In the genomic region with DNA sequence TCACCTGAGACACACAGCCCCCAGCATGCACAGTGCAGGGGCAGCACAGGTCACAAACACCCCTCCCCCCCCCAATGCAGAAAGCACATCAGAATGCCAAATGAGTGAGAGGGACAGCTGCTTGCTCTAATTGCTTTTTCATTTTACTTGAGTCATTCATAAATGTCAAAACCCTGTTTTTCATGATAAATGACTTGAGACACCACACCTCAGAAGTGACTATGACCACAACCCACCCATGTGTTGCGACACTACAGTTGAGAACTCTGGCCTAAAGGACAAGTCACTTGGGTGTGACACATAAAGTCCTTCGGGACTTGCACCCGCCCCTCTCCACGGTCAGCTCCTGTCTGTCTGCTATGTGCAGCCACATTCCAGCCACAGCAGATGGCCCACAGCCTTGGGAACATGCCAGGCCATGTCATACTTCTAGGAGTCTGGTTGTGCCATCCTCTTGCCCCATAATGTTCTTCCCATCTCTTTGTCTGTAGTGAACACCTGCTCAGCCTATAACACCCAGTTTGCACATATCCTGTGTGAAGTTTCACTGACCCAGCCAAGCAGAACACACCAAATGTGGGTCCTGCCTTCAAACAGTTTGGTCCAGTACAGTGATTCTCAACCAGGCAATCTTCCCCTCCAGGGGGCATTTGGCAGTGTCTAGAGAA, we compare ENCODE assay signal across 1 cellular context.
TF ChIP-seq lines count a peak whose summit lies in the region.

No MANE protein-coding gene starts in this region.

TF ChIP-seq in K562, 482 proteins besides CTCF, POLR2A, EP300 and RAD21 (continued from another document and continues in another):
- TF ChIP-seq, protein P1, sequence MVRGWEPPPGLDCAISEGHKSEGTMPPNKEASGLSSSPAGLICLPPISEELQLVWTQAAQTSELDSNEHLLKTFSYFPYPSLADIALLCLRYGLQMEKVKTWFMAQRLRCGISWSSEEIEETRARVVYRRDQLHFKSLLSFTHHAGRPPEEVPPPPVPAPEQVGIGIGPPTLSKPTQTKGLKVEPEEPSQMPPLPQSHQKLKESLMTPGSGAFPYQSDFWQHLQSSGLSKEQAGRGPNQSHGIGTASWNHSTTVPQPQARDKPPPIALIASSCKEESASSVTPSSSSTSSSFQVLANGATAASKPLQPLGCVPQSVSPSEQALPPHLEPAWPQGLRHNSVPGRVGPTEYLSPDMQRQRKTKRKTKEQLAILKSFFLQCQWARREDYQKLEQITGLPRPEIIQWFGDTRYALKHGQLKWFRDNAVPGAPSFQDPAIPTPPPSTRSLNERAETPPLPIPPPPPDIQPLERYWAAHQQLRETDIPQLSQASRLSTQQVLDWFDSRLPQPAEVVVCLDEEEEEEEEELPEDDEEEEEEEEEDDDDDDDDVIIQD (CRISPR knock-in tag; IDR thresholded peaks at IDR 0.05) = no peak
- TF ChIP-seq, protein P2, sequence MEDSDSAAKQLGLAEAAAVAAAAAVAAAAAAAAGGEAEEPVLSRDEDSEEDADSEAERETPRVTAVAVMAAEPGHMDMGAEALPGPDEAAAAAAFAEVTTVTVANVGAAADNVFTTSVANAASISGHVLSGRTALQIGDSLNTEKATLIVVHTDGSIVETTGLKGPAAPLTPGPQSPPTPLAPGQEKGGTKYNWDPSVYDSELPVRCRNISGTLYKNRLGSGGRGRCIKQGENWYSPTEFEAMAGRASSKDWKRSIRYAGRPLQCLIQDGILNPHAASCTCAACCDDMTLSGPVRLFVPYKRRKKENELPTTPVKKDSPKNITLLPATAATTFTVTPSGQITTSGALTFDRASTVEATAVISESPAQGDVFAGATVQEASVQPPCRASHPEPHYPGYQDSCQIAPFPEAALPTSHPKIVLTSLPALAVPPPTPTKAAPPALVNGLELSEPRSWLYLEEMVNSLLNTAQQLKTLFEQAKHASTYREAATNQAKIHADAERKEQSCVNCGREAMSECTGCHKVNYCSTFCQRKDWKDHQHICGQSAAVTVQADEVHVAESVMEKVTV (CRISPR knock-in tag; IDR thresholded peaks at IDR 0.05) = no peak
- TF ChIP-seq KLF16 (IDR thresholded peaks at IDR 0.05) (0 out of 2 replicates have a peak, but pooled peaks have one; percentile 33), MTA1 (IDR thresholded peaks at IDR 0.05; ENCODE audit: borderline replicate concordance) (0 out of 2 replicates have a peak, but pooled peaks have one; percentile 50), MEIS2 (IDR thresholded peaks at IDR 0.05; ENCODE audit: partially characterized antibody) (peak; percentile 100), BRD4 (IDR thresholded peaks at IDR 0.05) (no peak), ZNF146 (CRISPR knock-in tag; IDR thresholded peaks at IDR 0.05; ENCODE audit: unreplicated experiment) (no peak)
- TF ChIP-seq, protein P3, sequence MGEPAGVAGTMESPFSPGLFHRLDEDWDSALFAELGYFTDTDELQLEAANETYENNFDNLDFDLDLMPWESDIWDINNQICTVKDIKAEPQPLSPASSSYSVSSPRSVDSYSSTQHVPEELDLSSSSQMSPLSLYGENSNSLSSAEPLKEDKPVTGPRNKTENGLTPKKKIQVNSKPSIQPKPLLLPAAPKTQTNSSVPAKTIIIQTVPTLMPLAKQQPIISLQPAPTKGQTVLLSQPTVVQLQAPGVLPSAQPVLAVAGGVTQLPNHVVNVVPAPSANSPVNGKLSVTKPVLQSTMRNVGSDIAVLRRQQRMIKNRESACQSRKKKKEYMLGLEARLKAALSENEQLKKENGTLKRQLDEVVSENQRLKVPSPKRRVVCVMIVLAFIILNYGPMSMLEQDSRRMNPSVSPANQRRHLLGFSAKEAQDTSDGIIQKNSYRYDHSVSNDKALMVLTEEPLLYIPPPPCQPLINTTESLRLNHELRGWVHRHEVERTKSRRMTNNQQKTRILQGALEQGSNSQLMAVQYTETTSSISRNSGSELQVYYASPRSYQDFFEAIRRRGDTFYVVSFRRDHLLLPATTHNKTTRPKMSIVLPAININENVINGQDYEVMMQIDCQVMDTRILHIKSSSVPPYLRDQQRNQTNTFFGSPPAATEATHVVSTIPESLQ (CRISPR knock-in tag; IDR thresholded peaks at IDR 0.05) = no peak
- TF ChIP-seq, protein P4, sequence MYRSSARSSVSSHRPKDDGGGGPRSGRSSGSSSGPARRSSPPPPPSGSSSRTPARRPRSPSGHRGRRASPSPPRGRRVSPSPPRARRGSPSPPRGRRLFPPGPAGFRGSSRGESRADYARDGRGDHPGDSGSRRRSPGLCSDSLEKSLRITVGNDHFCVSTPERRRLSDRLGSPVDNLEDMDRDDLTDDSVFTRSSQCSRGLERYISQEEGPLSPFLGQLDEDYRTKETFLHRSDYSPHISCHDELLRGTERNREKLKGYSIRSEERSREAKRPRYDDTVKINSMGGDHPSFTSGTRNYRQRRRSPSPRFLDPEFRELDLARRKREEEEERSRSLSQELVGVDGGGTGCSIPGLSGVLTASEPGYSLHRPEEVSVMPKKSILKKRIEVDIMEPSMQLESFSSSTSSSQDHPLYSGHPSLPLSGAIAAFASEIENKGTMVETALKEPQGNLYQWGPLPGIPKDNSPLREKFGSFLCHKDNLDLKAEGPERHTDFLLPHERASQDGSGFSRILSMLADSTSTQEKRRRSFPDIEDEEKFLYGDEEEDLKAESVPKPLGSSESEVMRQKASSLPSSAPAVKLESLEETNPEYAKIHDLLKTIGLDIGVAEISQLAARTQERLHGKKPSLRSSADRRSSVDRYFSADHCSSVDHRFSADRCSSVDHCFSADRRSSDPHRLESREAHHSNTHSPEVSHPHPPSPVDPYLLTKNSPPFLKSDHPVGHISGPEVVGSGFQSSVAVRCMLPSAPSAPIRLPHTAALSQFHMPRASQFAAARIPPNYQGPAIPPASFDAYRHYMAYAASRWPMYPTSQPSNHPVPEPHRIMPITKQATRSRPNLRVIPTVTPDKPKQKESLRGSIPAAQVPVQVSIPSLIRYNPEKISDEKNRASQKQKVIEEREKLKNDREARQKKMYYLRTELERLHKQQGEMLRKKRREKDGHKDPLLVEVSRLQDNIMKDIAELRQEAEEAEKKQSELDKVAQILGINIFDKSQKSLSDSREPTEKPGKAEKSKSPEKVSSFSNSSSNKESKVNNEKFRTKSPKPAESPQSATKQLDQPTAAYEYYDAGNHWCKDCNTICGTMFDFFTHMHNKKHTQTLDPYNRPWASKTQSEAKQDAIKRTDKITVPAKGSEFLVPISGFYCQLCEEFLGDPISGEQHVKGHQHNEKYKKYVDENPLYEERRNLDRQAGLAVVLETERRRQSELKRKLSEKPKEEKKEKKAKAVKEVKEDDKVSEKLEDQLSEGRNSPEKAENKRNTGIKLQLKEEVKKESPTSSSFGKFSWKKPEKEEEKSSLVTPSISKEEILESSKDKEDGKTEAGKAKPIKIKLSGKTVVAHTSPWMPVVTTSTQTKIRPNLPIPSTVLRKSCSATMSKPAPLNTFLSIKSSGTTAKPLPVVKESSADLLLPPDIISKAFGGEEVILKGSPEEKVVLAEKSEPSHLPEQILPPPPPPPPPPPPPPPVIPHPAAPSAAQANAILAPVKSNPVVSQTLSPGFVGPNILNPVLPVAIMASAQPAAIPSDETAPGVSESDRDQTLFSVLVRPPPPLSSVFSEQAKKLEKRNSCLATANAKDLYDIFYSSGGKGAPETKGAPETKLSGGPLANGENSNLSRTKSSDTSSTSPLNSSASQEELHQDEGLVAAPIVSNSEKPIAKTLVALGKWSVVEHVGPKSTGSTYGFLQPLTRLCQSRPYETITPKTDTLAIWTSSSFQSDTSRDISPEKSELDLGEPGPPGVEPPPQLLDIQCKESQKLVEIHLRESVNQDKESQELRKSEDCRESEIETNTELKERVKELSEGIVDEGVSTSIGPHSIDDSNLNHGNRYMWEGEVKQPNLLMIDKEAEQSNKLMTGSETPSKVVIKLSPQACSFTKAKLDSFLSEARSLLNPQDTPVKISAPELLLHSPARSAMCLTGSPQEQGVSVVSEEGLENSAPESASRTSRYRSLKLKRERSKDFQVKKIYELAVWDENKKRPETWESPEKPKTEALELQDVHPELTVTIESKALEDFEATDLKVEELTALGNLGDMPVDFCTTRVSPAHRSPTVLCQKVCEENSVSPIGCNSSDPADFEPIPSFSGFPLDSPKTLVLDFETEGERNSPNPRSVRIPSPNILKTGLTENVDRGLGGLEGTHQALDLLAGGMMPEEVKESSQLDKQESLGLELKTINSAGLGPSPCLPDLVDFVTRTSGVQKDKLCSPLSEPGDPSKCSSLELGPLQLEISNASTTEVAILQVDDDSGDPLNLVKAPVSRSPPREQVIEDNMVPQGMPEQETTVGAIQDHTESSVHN (IDR thresholded peaks at IDR 0.05; ENCODE audit: borderline replicate concordance in 1 of 2, low read depth in 1 of 2) = peak in 1 of 2 experiments; percentile 96; a peak in 2 of 4 replicates
- TF ChIP-seq, protein P5, sequence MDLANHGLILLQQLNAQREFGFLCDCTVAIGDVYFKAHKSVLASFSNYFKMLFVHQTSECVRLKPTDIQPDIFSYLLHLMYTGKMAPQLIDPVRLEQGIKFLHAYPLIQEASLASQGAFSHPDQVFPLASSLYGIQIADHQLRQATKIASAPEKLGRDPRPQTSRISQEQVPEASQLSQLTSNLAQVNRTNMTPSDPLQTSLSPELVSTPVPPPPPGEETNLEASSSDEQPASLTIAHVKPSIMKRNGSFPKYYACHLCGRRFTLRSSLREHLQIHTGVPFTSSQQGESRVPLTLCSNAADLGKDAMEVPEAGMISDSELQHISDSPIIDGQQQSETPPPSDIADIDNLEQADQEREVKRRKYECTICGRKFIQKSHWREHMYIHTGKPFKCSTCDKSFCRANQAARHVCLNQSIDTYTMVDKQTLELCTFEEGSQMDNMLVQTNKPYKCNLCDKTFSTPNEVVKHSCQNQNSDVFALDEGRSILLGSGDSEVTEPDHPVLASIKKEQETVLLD (IDR thresholded peaks at IDR 0.05) = peak; percentile 30; the same call in 1 of the 2 replicates
- TF ChIP-seq, protein P6, sequence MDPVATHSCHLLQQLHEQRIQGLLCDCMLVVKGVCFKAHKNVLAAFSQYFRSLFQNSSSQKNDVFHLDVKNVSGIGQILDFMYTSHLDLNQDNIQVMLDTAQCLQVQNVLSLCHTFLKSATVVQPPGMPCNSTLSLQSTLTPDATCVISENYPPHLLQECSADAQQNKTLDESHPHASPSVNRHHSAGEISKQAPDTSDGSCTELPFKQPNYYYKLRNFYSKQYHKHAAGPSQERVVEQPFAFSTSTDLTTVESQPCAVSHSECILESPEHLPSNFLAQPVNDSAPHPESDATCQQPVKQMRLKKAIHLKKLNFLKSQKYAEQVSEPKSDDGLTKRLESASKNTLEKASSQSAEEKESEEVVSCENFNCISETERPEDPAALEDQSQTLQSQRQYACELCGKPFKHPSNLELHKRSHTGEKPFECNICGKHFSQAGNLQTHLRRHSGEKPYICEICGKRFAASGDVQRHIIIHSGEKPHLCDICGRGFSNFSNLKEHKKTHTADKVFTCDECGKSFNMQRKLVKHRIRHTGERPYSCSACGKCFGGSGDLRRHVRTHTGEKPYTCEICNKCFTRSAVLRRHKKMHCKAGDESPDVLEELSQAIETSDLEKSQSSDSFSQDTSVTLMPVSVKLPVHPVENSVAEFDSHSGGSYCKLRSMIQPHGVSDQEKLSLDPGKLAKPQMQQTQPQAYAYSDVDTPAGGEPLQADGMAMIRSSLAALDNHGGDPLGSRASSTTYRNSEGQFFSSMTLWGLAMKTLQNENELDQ (CRISPR knock-in tag; IDR thresholded peaks at IDR 0.05; ENCODE audit: borderline replicate concordance) = no peak
- TF ChIP-seq, protein P7, sequence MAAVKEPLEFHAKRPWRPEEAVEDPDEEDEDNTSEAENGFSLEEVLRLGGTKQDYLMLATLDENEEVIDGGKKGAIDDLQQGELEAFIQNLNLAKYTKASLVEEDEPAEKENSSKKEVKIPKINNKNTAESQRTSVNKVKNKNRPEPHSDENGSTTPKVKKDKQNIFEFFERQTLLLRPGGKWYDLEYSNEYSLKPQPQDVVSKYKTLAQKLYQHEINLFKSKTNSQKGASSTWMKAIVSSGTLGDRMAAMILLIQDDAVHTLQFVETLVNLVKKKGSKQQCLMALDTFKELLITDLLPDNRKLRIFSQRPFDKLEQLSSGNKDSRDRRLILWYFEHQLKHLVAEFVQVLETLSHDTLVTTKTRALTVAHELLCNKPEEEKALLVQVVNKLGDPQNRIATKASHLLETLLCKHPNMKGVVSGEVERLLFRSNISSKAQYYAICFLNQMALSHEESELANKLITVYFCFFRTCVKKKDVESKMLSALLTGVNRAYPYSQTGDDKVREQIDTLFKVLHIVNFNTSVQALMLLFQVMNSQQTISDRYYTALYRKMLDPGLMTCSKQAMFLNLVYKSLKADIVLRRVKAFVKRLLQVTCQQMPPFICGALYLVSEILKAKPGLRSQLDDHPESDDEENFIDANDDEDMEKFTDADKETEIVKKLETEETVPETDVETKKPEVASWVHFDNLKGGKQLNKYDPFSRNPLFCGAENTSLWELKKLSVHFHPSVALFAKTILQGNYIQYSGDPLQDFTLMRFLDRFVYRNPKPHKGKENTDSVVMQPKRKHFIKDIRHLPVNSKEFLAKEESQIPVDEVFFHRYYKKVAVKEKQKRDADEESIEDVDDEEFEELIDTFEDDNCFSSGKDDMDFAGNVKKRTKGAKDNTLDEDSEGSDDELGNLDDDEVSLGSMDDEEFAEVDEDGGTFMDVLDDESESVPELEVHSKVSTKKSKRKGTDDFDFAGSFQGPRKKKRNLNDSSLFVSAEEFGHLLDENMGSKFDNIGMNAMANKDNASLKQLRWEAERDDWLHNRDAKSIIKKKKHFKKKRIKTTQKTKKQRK (IDR thresholded peaks at IDR 0.05; ENCODE audit: borderline replicate concordance, low read depth, low read length) = no peak
- TF ChIP-seq, protein P8, sequence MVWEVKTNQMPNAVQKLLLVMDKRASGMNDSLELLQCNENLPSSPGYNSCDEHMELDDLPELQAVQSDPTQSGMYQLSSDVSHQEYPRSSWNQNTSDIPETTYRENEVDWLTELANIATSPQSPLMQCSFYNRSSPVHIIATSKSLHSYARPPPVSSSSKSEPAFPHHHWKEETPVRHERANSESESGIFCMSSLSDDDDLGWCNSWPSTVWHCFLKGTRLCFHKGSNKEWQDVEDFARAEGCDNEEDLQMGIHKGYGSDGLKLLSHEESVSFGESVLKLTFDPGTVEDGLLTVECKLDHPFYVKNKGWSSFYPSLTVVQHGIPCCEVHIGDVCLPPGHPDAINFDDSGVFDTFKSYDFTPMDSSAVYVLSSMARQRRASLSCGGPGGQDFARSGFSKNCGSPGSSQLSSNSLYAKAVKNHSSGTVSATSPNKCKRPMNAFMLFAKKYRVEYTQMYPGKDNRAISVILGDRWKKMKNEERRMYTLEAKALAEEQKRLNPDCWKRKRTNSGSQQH (CRISPR knock-in tag; IDR thresholded peaks at IDR 0.05) = no peak
- TF ChIP-seq, protein P9, sequence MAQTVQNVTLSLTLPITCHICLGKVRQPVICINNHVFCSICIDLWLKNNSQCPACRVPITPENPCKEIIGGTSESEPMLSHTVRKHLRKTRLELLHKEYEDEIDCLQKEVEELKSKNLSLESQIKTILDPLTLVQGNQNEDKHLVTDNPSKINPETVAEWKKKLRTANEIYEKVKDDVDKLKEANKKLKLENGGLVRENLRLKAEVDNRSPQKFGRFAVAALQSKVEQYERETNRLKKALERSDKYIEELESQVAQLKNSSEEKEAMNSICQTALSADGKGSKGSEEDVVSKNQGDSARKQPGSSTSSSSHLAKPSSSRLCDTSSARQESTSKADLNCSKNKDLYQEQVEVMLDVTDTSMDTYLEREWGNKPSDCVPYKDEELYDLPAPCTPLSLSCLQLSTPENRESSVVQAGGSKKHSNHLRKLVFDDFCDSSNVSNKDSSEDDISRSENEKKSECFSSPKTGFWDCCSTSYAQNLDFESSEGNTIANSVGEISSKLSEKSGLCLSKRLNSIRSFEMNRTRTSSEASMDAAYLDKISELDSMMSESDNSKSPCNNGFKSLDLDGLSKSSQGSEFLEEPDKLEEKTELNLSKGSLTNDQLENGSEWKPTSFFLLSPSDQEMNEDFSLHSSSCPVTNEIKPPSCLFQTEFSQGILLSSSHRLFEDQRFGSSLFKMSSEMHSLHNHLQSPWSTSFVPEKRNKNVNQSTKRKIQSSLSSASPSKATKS (CRISPR knock-in tag; IDR thresholded peaks at IDR 0.05) = no peak
- TF ChIP-seq, protein P10, sequence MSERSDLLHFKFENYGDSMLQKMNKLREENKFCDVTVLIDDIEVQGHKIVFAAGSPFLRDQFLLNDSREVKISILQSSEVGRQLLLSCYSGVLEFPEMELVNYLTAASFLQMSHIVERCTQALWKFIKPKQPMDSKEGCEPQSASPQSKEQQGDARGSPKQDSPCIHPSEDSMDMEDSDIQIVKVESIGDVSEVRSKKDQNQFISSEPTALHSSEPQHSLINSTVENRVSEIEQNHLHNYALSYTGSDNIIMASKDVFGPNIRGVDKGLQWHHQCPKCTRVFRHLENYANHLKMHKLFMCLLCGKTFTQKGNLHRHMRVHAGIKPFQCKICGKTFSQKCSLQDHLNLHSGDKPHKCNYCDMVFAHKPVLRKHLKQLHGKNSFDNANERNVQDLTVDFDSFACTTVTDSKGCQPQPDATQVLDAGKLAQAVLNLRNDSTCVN (CRISPR knock-in tag; IDR thresholded peaks at IDR 0.05) = no peak
